ENCODE assay signal across 1 cellular context in the genomic region with DNA sequence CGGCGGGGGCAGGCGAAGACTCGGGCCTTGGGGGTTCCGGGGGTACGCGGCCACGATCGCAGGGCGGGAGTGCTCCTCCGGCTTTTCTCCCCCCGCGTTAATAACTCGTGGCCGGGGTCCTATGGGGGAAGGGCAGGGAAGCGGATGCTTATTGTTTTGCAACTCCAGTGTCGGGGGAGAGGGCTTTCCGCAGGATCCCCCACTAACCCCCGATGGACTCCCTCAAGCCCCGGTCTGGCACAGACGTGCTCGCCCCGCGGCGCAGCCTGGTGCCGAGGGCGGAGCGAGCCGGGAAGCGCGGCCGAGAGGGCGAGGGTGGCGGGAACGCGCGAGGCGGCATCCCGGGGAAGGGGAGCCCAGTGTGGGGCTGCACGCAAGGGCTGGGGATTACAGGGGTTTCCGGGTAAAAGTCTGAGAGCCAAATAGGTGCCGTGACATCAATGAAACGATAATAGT.
TF ChIP-seq lines count a peak whose summit lies in the region.

No MANE protein-coding gene starts in this region.

TF ChIP-seq in IMR-90, 13 proteins besides CTCF, POLR2A, EP300 and RAD21 (continued from another document):
- TF ChIP-seq RCOR1 (IDR thresholded peaks at IDR 0.05; ENCODE audit: insufficient replicate concordance, low read length) (no peak), BHLHE40 (IDR thresholded peaks at IDR 0.05; ENCODE audit: low read depth, low read length) (no peak), SMC3 (IDR thresholded peaks at IDR 0.05; ENCODE audit: low read depth, low read length) (no peak), MAFK (IDR thresholded peaks at IDR 0.05; ENCODE audit: low read depth, low read length) (no peak), NFE2L2 (IDR thresholded peaks at IDR 0.05; ENCODE audit: low read depth, low read length) (no peak), RFX5 (IDR thresholded peaks at IDR 0.05; ENCODE audit: low read depth, low read length) (no peak)
- TF ChIP-seq, protein P1, sequence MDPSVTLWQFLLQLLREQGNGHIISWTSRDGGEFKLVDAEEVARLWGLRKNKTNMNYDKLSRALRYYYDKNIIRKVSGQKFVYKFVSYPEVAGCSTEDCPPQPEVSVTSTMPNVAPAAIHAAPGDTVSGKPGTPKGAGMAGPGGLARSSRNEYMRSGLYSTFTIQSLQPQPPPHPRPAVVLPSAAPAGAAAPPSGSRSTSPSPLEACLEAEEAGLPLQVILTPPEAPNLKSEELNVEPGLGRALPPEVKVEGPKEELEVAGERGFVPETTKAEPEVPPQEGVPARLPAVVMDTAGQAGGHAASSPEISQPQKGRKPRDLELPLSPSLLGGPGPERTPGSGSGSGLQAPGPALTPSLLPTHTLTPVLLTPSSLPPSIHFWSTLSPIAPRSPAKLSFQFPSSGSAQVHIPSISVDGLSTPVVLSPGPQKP (IDR thresholded peaks at IDR 0.05; ENCODE audit: borderline replicate concordance, low read depth, low read length) = no peak
